ENCODE assay signal across 6 cellular contexts in the genomic region with DNA sequence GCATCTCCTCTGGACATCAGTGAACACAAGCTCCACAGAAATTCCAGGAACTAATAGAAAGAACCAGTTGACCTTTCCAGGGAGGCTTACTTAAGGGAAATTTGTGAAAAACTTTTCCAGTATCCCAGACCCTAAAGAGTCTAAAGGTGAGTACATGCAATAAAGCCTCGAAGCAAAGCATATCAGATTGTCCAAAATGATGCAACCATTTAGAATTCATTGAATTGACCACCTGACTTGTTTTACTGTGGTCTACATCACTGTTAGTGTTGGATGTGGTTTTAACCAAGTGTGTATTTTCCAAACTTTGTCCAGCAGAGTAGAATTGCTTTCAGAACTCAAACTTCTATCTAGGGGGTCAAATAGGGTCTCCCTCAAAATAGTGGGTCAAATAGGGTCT.
"Had no signal": no experiment of that assay in that cellular context is flagged by ENCODE, and none has a peak within 500 bp of the region (broad histone marks: within the 10 kb centered on the region; RNA-seq: fewer than 3 reads in every experiment).

No MANE protein-coding gene starts in this region.

- ATAC-seq: HepG2 had no signal

- DNase-seq: IMR-90, KBM-7, KG1 had no signal

- H3K27ac ChIP-seq: HL-60 had no signal

- FAIRE-seq: HepG2, HTR-8/SVneo had no signal
